8 cellular contexts compared by ENCODE assay signal in the genomic region with DNA sequence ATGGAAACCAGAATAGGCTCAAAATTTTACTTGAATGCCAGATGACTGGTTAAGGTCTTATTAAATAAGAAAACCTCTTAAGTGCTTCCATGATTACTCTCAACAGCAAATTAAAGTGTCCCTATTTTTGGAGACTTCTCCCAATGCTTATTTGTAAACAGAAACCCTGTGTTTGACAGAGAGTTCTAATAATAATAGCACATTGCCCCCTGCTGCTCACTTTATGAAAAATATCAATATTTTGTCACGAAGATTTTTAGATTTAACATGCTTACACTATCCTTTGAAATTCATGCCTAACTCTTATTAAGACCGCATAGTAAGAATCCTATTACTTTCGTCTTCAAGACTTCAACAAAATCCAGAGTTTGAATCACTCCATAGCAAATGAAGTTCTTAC.
DNase-seq lines count a peak whose midpoint lies in the region; ATAC-seq, FAIRE-seq and TF ChIP-seq lines count a peak whose summit lies in the region.

No MANE protein-coding gene starts in this region.

- no peak for TF ChIP-seq RAD21 in HepG2 (CRISPR knock-in tag; IDR thresholded peaks at IDR 0.05)

- H3K36me3 ChIP-seq in astrocyte (ENCODE audit: insufficient read depth, low read length) = no peaks in the 10 kb centered on the region
- H3K36me3 ChIP-seq in HepG2 (replicated peaks in 1 of 2; ENCODE audit: control insufficient read depth in 1 of 2, insufficient read depth in 2 of 2, low read length in 2 of 2) = no peaks in the 10 kb centered on the region
- H3K36me3 ChIP-seq in left lung = no peaks in the 10 kb centered on the region

- no peaks in the 10 kb centered on the region for H3K9me3 Mint-ChIP-seq in astrocyte (ENCODE audit: unreplicated experiment)
- no peaks in the 10 kb centered on the region for H3K9me3 Mint-ChIP-seq in T-helper 2 cell treated with Interferon-gamma antibody and Interleukin-4, amounts not matched to agents 5 μg/mL and 100 μg/mL, for 36 hours

- TF ChIP-seq CTCF in D721Med (IDR thresholded peaks at IDR 0.05; ENCODE audit: insufficient read depth, missing control alignments) (peak; percentile 22), astrocyte (IDR thresholded peaks at IDR 0.05; ENCODE audit: insufficient read depth, low read depth, low read length) (peak; percentile 25), HepG2 (CRISPR knock-in tag; IDR thresholded peaks at IDR 0.05) (peak; percentile 12; the same call in 1 of the 2 replicates), left lung (IDR thresholded peaks at IDR 0.05) (no peak)

- POLR2A ChIA-PET in HepG2 (lab: Yijun Ruan, JAX) = no interaction called here

- H3K4me1 Mint-ChIP-seq in astrocyte (ENCODE audit: low read depth, unreplicated experiment) = peaks cover 14% of the 10 kb centered on the region
- H3K4me1 Mint-ChIP-seq in T-helper 2 cell treated with Interferon-gamma antibody and Interleukin-4, amounts not matched to agents 5 μg/mL and 100 μg/mL, for 36 hours (ENCODE audit: low read depth) = no peaks in the 10 kb centered on the region

- DNase-seq in D721Med (ENCODE audit: insufficient read length, low spot score) = no peak
- DNase-seq in KBM-7 = peak; percentile 57
- DNase-seq in astrocyte (ENCODE audit: low read depth) = peak; percentile 4
- no peak for DNase-seq in HepG2 (ENCODE audit: low spot score)
- no peak for DNase-seq in nucleus accumbens (lab: John Stamatoyannopoulos, UW)
- no peak for DNase-seq in left lung
- no peak for DNase-seq in activated naive CD4-positive, alpha-beta T cell treated with Interleukin-2 at 50 U/mL for 16 hours
- DNase-seq in T-helper 2 cell treated with Interferon-gamma antibody and Interleukin-4, amounts not matched to agents 5 μg/mL and 100 μg/mL, for 36 hours (ENCODE audit: low spot score) = no peak

- H3K9me3 ChIP-seq in astrocyte (ENCODE audit: insufficient read depth, low read depth, low read length) = no peaks in the 10 kb centered on the region
- H3K9me3 ChIP-seq in HepG2 (ENCODE audit: low read length) = no peaks in the 10 kb centered on the region
- no peaks in the 10 kb centered on the region for H3K9me3 ChIP-seq in left lung

- H3K27me3 Mint-ChIP-seq in astrocyte (ENCODE audit: low read depth, unreplicated experiment) = no peaks in the 10 kb centered on the region
- H3K27me3 Mint-ChIP-seq in T-helper 2 cell treated with Interferon-gamma antibody and Interleukin-4, amounts not matched to agents 5 μg/mL and 100 μg/mL, for 36 hours (ENCODE audit: low read depth) = peaks cover 4% of the 10 kb centered on the region

- no peak for TF ChIP-seq POLR2A in HepG2 (IDR thresholded peaks at IDR 0.05; ENCODE audit: insufficient read depth in 1 of 2, low read depth in 2 of 2, low read length in 2 of 2)

- H3K27ac ChIP-seq in astrocyte (ENCODE audit: low read depth, low read length) (no peak overlapping the region), HepG2 (ENCODE audit: extremely low read length, insufficient read depth, low read length) (no peak overlapping the region), left lung (no peak overlapping the region)

- H3K4me3 ChIP-seq in astrocyte (ENCODE audit: insufficient read depth, low read depth, low read length) (no peak overlapping the region), HepG2 (replicated peaks in 1 of 3; ENCODE audit: insufficient read depth in 1 of 3, low read depth in 2 of 3, low read length in 3 of 3) (no peak overlapping the region), left lung (no peak overlapping the region)

- H4K20me1 ChIP-seq in astrocyte (ENCODE audit: insufficient read depth, low read length) (no peaks in the 10 kb centered on the region), HepG2 (ENCODE audit: insufficient read depth, low read length) (no peaks in the 10 kb centered on the region)

- no peak for TF ChIP-seq EP300 in HepG2 (IDR thresholded peaks at IDR 0.05; ENCODE audit: low read depth in 2 of 2, low read length in 2 of 2)
- TF ChIP-seq EP300 in HepG2 (CRISPR knock-in tag; IDR thresholded peaks at IDR 0.05; ENCODE audit: borderline replicate concordance) = no peak

- no peak overlapping the region for H3K4me3 Mint-ChIP-seq in astrocyte (ENCODE audit: unreplicated experiment)
- H3K4me3 Mint-ChIP-seq in T-helper 2 cell treated with Interferon-gamma antibody and Interleukin-4, amounts not matched to agents 5 μg/mL and 100 μg/mL, for 36 hours = no peak overlapping the region

- H3K4me1 ChIP-seq in astrocyte (ENCODE audit: insufficient read depth, low read length) (peaks cover 11% of the 10 kb centered on the region), HepG2 (ENCODE audit: insufficient read depth, low read length) (no peaks in the 10 kb centered on the region), left lung (no peaks in the 10 kb centered on the region)

- no peak for FAIRE-seq in D721Med (lab: Jason Lieb, UNC)
- no peak for FAIRE-seq in astrocyte (lab: Jason Lieb, UNC)
- no peak for FAIRE-seq in HepG2 (lab: Jason Lieb, UNC)

- intact Hi-C loops in HepG2 (cut with micrococcal nuclease; ENCODE audit: unreplicated experiment) (no loop called here), left lung (cut with DNase I) (no loop called here)

- in situ Hi-C loops in KBM-7 (cut with MboI; ENCODE audit: low pct_unique_long_range_greater_than_20kb, low sequenced_read_pairs) (loop anchor here (10.0 kb wide), 1 partner anchor 147 kb away; a partner anchor contains a TSS), HepG2 (cut with HindIII; ENCODE audit: extremely low pct_ligation_motif_present, low pct_unique_long_range_greater_than_20kb) (no loop called here)

- no peak overlapping the region for H2AFZ ChIP-seq in astrocyte (ENCODE audit: low read depth, low read length)
- H2AFZ ChIP-seq in HepG2 (ENCODE audit: low read length) = no peak overlapping the region

- WGBS in HepG2 (ENCODE audit: low lambda C conversion rate) = 19% methylated on average over 3 of the region's 3 CpGs

- ATAC-seq in HepG2 (no peak), left lung (no peak)

- H3K27me3 ChIP-seq in astrocyte (ENCODE audit: insufficient read depth, low read length) = no peaks in the 10 kb centered on the region
- no peaks in the 10 kb centered on the region; a peak in 2 of 5 replicates for H3K27me3 ChIP-seq in HepG2 (ENCODE audit: control insufficient read depth in 1 of 2, insufficient read depth in 2 of 2, low read length in 2 of 2)
- no peaks in the 10 kb centered on the region for H3K27me3 ChIP-seq in left lung

- BruUV-seq in HepG2 (replicated peaks; lab: Mats Ljungman, UMichigan) = no TSS peak

- H3K27ac Mint-ChIP-seq in astrocyte (ENCODE audit: unreplicated experiment) = no peak overlapping the region
- H3K27ac Mint-ChIP-seq in T-helper 2 cell treated with Interferon-gamma antibody and Interleukin-4, amounts not matched to agents 5 μg/mL and 100 μg/mL, for 36 hours = no peak overlapping the region

- no peak overlapping the region for H3K9ac ChIP-seq in astrocyte (ENCODE audit: low read length)
- H3K9ac ChIP-seq in HepG2 (ENCODE audit: insufficient read depth, low read depth, low read length) = no peak overlapping the region

- H3K79me2 ChIP-seq in astrocyte (ENCODE audit: insufficient read depth, low read length) (no peaks in the 10 kb centered on the region), HepG2 (ENCODE audit: insufficient read depth, low read length) (no peaks in the 10 kb centered on the region)

- H3K4me2 ChIP-seq in astrocyte (ENCODE audit: low read length) = no peak overlapping the region
- H3K4me2 ChIP-seq in HepG2 (ENCODE audit: low read depth, low read length) = no peak overlapping the region

- CTCF ChIA-PET in HepG2 (lab: Yijun Ruan, JAX; ENCODE audit: low intra/inter-chr PET ratio, low total read pairs) = no interaction called here

- no peaks in the 10 kb centered on the region for H3K36me3 Mint-ChIP-seq in astrocyte (ENCODE audit: low read depth, unreplicated experiment)
- H3K36me3 Mint-ChIP-seq in T-helper 2 cell treated with Interferon-gamma antibody and Interleukin-4, amounts not matched to agents 5 μg/mL and 100 μg/mL, for 36 hours (ENCODE audit: low read depth) = no peaks in the 10 kb centered on the region

TF ChIP-seq in HepG2, 621 proteins besides CTCF, POLR2A, EP300 and RAD21:
- TF ChIP-seq ZNF367 (CRISPR knock-in tag; IDR thresholded peaks at IDR 0.05; ENCODE audit: borderline replicate concordance) = no peak
- TF ChIP-seq, protein P1, sequence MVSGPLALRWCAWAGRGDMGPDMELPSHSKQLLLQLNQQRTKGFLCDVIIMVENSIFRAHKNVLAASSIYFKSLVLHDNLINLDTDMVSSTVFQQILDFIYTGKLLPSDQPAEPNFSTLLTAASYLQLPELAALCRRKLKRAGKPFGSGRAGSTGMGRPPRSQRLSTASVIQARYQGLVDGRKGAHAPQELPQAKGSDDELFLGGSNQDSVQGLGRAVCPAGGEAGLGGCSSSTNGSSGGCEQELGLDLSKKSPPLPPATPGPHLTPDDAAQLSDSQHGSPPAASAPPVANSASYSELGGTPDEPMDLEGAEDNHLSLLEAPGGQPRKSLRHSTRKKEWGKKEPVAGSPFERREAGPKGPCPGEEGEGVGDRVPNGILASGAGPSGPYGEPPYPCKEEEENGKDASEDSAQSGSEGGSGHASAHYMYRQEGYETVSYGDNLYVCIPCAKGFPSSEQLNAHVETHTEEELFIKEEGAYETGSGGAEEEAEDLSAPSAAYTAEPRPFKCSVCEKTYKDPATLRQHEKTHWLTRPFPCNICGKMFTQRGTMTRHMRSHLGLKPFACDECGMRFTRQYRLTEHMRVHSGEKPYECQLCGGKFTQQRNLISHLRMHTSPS (CRISPR knock-in tag; IDR thresholded peaks at IDR 0.05; ENCODE audit: low read depth) = no peak
- TF ChIP-seq STAG1 (CRISPR knock-in tag; IDR thresholded peaks at IDR 0.05) = peak; percentile 27; the same call in 1 of the 2 replicates
- no peak for TF ChIP-seq HNRNPK (IDR thresholded peaks at IDR 0.05; ENCODE audit: low read depth, low read length, poor library complexity, severe bottlenecking)

Comparison
In these comparisons a context has a peak if more than half of its experiments do, and no peak if none do; other contexts are left out.
1. DNase-seq: peak in KBM-7 (single experiment) and astrocyte (single experiment); none in D721Med (single experiment), HepG2 (single experiment), nucleus accumbens (0 of 56), left lung (0 of 2), activated naive CD4-positive, alpha-beta T cell treated with Interleukin-2 at 50 U/mL for 16 hours (single experiment) and T-helper 2 cell treated with Interferon-gamma antibody and Interleukin-4, amounts not matched to agents 5 μg/mL and 100 μg/mL, for 36 hours (single experiment).
2. CTCF ChIP-seq: peak in D721Med (single experiment), astrocyte (single experiment) and HepG2 (single experiment); none in left lung (0 of 2).